3 cellular contexts compared by ENCODE assay signal in genomic region chr19:48786422-48786821, GRCh38. TPM values are rescaled to one million over a fixed set of nuclear protein-coding genes. Genes with fewer than 3 reads are reported as not detected.
"Had no signal": no experiment of that assay in that cellular context is flagged by ENCODE, and none has a peak within 500 bp of the region (broad histone marks: within the 10 kb centered on the region; RNA-seq: fewer than 3 reads in every experiment).

No MANE protein-coding gene starts in this region.

RNA-seq across cellular contexts. Expression of gene FGF21, which starts 31.1 kb away (rescaled TPM):
- total RNA-seq: LHCN-M2, M059J, NCI-H460 had no signal

RNA-seq across cellular contexts. Expression of gene FUT1, which starts 34.0 kb away (rescaled TPM):
- total RNA-seq: LHCN-M2 had no signal

RNA-seq across cellular contexts. Expression of gene IZUMO1, which starts 39.7 kb away (rescaled TPM):
- total RNA-seq: LHCN-M2, M059J had no signal
